Comparison of ENCODE assay signal across 9 cellular contexts in the genomic region with DNA sequence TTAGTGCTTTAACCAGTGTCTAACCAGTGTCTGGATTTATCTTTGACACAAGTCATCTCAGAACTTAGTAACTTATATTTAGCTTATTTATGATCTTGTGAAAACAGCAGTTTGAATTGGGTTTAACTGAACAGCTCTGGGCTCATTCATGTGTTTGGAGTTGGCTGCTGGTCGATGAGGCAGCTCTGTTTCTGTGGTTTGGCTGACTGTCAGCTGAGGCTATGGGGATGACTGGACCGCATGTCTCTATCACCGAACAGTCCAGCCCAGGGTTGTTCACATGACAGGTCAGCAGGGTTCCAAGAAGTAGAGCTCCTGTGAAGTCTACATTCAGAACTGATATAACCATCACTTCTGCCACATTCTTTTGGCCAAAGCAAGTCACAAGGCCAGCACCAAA. TPM values are rescaled to one million over a fixed set of nuclear protein-coding genes. Genes with fewer than 3 reads are reported as not detected.
DNase-seq lines count a peak whose midpoint lies in the region; ATAC-seq and TF ChIP-seq lines count a peak whose summit lies in the region.
"Had no signal": no experiment of that assay in that cellular context is flagged by ENCODE, and none has a peak within 500 bp of the region (broad histone marks: within the 10 kb centered on the region; RNA-seq: fewer than 3 reads in every experiment).

No MANE protein-coding gene starts in this region.

- CTCF ChIA-PET in mammary epithelial cell (lab: Charles Lee; ENCODE audit: low non-redundant PET) (interaction anchor here (0.6 kb wide), 1 partner anchor 132 kb away, joined by 4 read pairs; no protein-coding TSS in a partner anchor), OCI-LY7 (lab: Charles Lee; ENCODE audit: unreplicated experiment) (no interaction called here)

- peak; percentile 98 for ATAC-seq in GM21360 (IDR thresholded peaks at IDR 0.05; ENCODE audit: unreplicated experiment)
- ATAC-seq in HG03442 (IDR thresholded peaks at IDR 0.05; ENCODE audit: unreplicated experiment) = peak; percentile 94

- H2AFZ ChIP-seq in mammary epithelial cell (ENCODE audit: low read depth, low read length) = no peak overlapping the region
- H2AFZ ChIP-seq in OCI-LY7 (ENCODE audit: low read length) = no peak overlapping the region

- H3K4me2 ChIP-seq in mammary epithelial cell (ENCODE audit: insufficient read depth, low read depth, low read length) (peak overlapping the region; percentile 42), OCI-LY7 (ENCODE audit: low read length) (no peak overlapping the region)

- POLR2A ChIA-PET in OCI-LY7 (lab: Charles Lee) = interaction anchor here (1.2 kb wide), 1 partner anchor 10 kb away, joined by 3 read pairs; no protein-coding TSS in a partner anchor

- H3K4me1 ChIP-seq in mammary epithelial cell (ENCODE audit: insufficient read depth, low read length) (peaks cover 24% of the 10 kb centered on the region), OCI-LY7 (ENCODE audit: insufficient read depth, low read length, poor library complexity, severe bottlenecking) (no peaks in the 10 kb centered on the region)

- BruUV-seq in mammary epithelial cell (replicated peaks; lab: Mats Ljungman, UMichigan) (no TSS peak), OCI-LY7 (replicated peaks; lab: Mats Ljungman, UMichigan) (no TSS peak)

- WGBS in mammary epithelial cell (ENCODE audit: low coverage, missing lambda C conversion rate) = 0% methylated on average over 1 of the region's 3 CpGs

- H3K9me2 ChIP-seq in OCI-LY7 (ENCODE audit: insufficient read depth, low read length) = no peaks in the 10 kb centered on the region

- TF ChIP-seq CTCF in mammary epithelial cell (conservative IDR thresholded peaks at IDR 0.05 in 1 of 2, IDR thresholded peaks at IDR 0.05 in 1 of 2; ENCODE audit: extremely low read depth in 1 of 2, insufficient read depth in 1 of 2, low read depth in 1 of 2, low read length in 2 of 2) (no peak), OCI-LY7 (conservative IDR thresholded peaks at IDR 0.05; ENCODE audit: low read length) (no peak)

- H3K27ac ChIP-seq in mammary epithelial cell (ENCODE audit: insufficient read depth, low read depth, low read length) (no peak overlapping the region), OCI-LY7 (ENCODE audit: low read depth, low read length, poor library complexity, severe bottlenecking) (no peak overlapping the region)

- in situ Hi-C loops in mammary epithelial cell (cut with MboI; ENCODE audit: low sequenced_read_pairs in 2 of 2) = no loop called here

- H4K20me1 ChIP-seq in mammary epithelial cell (ENCODE audit: insufficient read depth, low read length) (no peaks in the 10 kb centered on the region), OCI-LY7 (ENCODE audit: insufficient read depth, low read length) (no peaks in the 10 kb centered on the region)

- no peak overlapping the region for H3K9ac ChIP-seq in mammary epithelial cell (ENCODE audit: insufficient read depth, low read length)

- H3K4me3 ChIP-seq in mammary epithelial cell (replicated peaks in 1 of 3; ENCODE audit: insufficient read depth in 1 of 3, low read depth in 2 of 3, low read length in 3 of 3) (no peak overlapping the region), skeletal muscle cell (ENCODE audit: low read depth, low read length) (no peak overlapping the region), OCI-LY7 (ENCODE audit: low read depth, low read length, poor library complexity, severe bottlenecking) (no peak overlapping the region)
- H3K4me3 ChIP-seq: skin epidermis had no signal

- dilution Hi-C loops in mammary epithelial cell (cut with HindIII; ENCODE audit: low sequenced_read_pairs) = no loop called here

- DNase-seq in Daoy (ENCODE audit: low read depth) (peak; percentile 85), mammary epithelial cell (peak; percentile 89), skeletal muscle cell (ENCODE audit: low read depth) (peak; percentile 90), HuH-7 (ENCODE audit: low spot score) (no peak), NCI-H2227 (lab: John Stamatoyannopoulos, UW; ENCODE audit: unreplicated experiment) (no peak), OCI-LY7 (ENCODE audit: low spot score) (no peak)

- intact Hi-C loops in mammary epithelial cell (cut with micrococcal nuclease) (loop anchor here (2.0 kb wide), 1 partner anchor 29 kb away; the partner anchor contains the start of gene C21orf91), OCI-LY7 (cut with micrococcal nuclease; ENCODE audit: unreplicated experiment) (no loop called here)

- no peaks in the 10 kb centered on the region for H3K79me2 ChIP-seq in mammary epithelial cell (ENCODE audit: insufficient read depth, low read length)
- no peaks in the 10 kb centered on the region for H3K79me2 ChIP-seq in OCI-LY7 (ENCODE audit: insufficient read depth, low read depth, low read length)

- no peaks in the 10 kb centered on the region for H3K9me3 ChIP-seq in mammary epithelial cell (replicated peaks; ENCODE audit: insufficient read depth, low read length)
- H3K9me3 ChIP-seq in OCI-LY7 (ENCODE audit: low read length) = no peaks in the 10 kb centered on the region

- no peaks in the 10 kb centered on the region for H3K36me3 ChIP-seq in mammary epithelial cell (ENCODE audit: insufficient read depth, low read length)
- no peaks in the 10 kb centered on the region for H3K36me3 ChIP-seq in OCI-LY7 (ENCODE audit: insufficient read depth, low read length)

- no peaks in the 10 kb centered on the region for H3K27me3 ChIP-seq in mammary epithelial cell (ENCODE audit: insufficient read depth, low read length)

RNA-seq across cellular contexts. Expression of gene C21orf91, which starts 29.1 kb away (rescaled TPM):
- total RNA-seq in Daoy (2014; rRNA removed; shearing (Covaris generic)) = 3.9 and 4.8 TPM in 2 replicates
- total RNA-seq in mammary epithelial cell (10 to 100 TPM; 35.2 to 38.9 TPM), OCI-LY7 (2022) (32.8 and 36.5 TPM in 2 replicates)
- 9.3 TPM for polyA plus RNA-seq in mammary epithelial cell
- polyA minus RNA-seq in mammary epithelial cell = 12.6 TPM
- 13.8 and 15.8 TPM in 2 replicates for total RNA-seq in OCI-LY7 (2014; rRNA removed; shearing (Covaris generic))

Comparison
In these comparisons a context has a peak if more than half of its experiments do, and no peak if none do; other contexts are left out.
1. DNase-seq: peak in Daoy (single experiment), mammary epithelial cell (single experiment) and skeletal muscle cell (single experiment); none in HuH-7 (single experiment), NCI-H2227 (single experiment) and OCI-LY7 (single experiment).